26 cellular contexts compared by ENCODE assay signal in genomic region chr3:51702156-51702555, GRCh38. TPM values are rescaled to one million over a fixed set of nuclear protein-coding genes. Genes with fewer than 3 reads are reported as not detected.
"Had no signal": no experiment of that assay in that cellular context is flagged by ENCODE, and none has a peak within 500 bp of the region (broad histone marks: within the 10 kb centered on the region; RNA-seq: fewer than 3 reads in every experiment).

No MANE protein-coding gene starts in this region.

- H3K9me3 ChIP-seq: heart right ventricle, left lung, lower lobe of right lung, pancreas, psoas muscle, right lobe of liver, suprapubic skin, thoracic aorta, tibial artery, upper lobe of right lung had no signal

- H3K4me3 ChIP-seq: heart right ventricle, hepatocyte, left lung, lower lobe of right lung, pancreas, psoas muscle, right lobe of liver, skin epidermis, suprapubic skin, thoracic aorta, tibial artery, upper lobe of right lung had no signal

- ATAC-seq: heart right ventricle; left colon; left lung; lower lobe of right lung; naive thymus-derived CD8-positive, alpha-beta T cell; pancreas; psoas muscle; right lobe of liver; stimulated activated effector memory CD8-positive, alpha-beta T cell treated with anti-CD3 and anti-CD28 coated beads, Interleukin-12 subunit alpha, Interleukin-12 subunit beta, amount 100 ng/mL, for 72 hours; upper lobe of right lung had no signal

- H3K27me3 ChIP-seq: heart right ventricle, pancreas, right lobe of liver, suprapubic skin, tibial artery, upper lobe of right lung had no signal

- FAIRE-seq: keratinocyte, pancreas, urothelium cell line had no signal

- H3K27ac Mint-ChIP-seq: nephron; stimulated activated effector memory CD8-positive, alpha-beta T cell treated with anti-CD3 and anti-CD28 coated beads, Interleukin-12 subunit alpha, Interleukin-12 subunit beta, amount 100 ng/mL, for 72 hours; stimulated activated naive CD8-positive, alpha-beta T cell treated with anti-CD3 and anti-CD28 coated beads, Interleukin-15, Interleukin-2, amounts not matched to agents 100 ng/mL and 50 ng/mL, for 24 hours had no signal

- H3K4me3 Mint-ChIP-seq: naive thymus-derived CD8-positive, alpha-beta T cell; nephron; stimulated activated effector memory CD8-positive, alpha-beta T cell treated with anti-CD3 and anti-CD28 coated beads, Interleukin-12 subunit alpha, Interleukin-12 subunit beta, amount 100 ng/mL, for 72 hours; stimulated activated naive CD8-positive, alpha-beta T cell treated with anti-CD3 and anti-CD28 coated beads, Interleukin-15, Interleukin-2, amounts not matched to agents 100 ng/mL and 50 ng/mL, for 24 hours had no signal

- H2AFZ ChIP-seq: hepatocyte had no signal

- H3K9me3 Mint-ChIP-seq: naive thymus-derived CD8-positive, alpha-beta T cell; nephron; stimulated activated effector memory CD8-positive, alpha-beta T cell treated with anti-CD3 and anti-CD28 coated beads, Interleukin-12 subunit alpha, Interleukin-12 subunit beta, amount 100 ng/mL, for 72 hours; stimulated activated naive CD8-positive, alpha-beta T cell treated with anti-CD3 and anti-CD28 coated beads, Interleukin-15, Interleukin-2, amounts not matched to agents 100 ng/mL and 50 ng/mL, for 24 hours had no signal

- DNase-seq: heart right ventricle; left colon; left lung; mammary epithelial cell; mesenchymal stem cell; nucleus accumbens; stimulated activated CD4-positive, alpha-beta T cell treated with anti-CD3 and anti-CD28 coated beads, Interleukin-4, amount 100 ng/mL, for 24 hours; stimulated activated naive CD4-positive, alpha-beta T cell; tibial artery; trophoblast cell; upper lobe of right lung had no signal

- H3K4me2 ChIP-seq: hepatocyte had no signal

- H3K27me3 Mint-ChIP-seq: naive thymus-derived CD8-positive, alpha-beta T cell; stimulated activated naive CD8-positive, alpha-beta T cell treated with anti-CD3 and anti-CD28 coated beads, Interleukin-15, Interleukin-2, amounts not matched to agents 100 ng/mL and 50 ng/mL, for 24 hours had no signal

- H3K27ac ChIP-seq: heart right ventricle, hepatocyte, left lung, lower lobe of right lung, pancreas, psoas muscle, right lobe of liver, skin epidermis, suprapubic skin, thoracic aorta, tibial artery, upper lobe of right lung had no signal

- H3K4me1 ChIP-seq: lower lobe of right lung, pancreas, psoas muscle, upper lobe of right lung had no signal

RNA-seq across cellular contexts. Expression of gene GRM2, which starts 4.7 kb away (rescaled TPM):
- total RNA-seq: left colon, osteoblast had no signal
- polyA plus RNA-seq: hepatocyte had no signal
